Comparison of ENCODE assay signal across 8 cellular contexts in genomic region chr4:113760852-113761681, GRCh38. TPM values are rescaled to one million over a fixed set of nuclear protein-coding genes. Genes with fewer than 3 reads are reported as not detected.
DNase-seq lines count a peak whose midpoint lies in the region; ATAC-seq lines count a peak whose summit lies in the region.

No MANE protein-coding gene starts in this region.

- CTCF ChIA-PET in T-cell (lab: Charles Lee): interaction anchor here (0.6 to 1.8 kb wide), 3 partner anchors 23 to 1236 kb away, joined by 3 to 8 read pairs (median 3); no protein-coding TSS in a partner anchor

- H3K36me3 Mint-ChIP-seq in T-cell: peaks cover 5% of the 10 kb centered on the region

- POLR2A ChIA-PET in T-cell (lab: Charles Lee): interaction anchor here (0.6 to 1.1 kb wide), 3 partner anchors 10 to 185 kb away, joined by 3 to 6 read pairs (median 4); no protein-coding TSS in a partner anchor

- H3K9me3 Mint-ChIP-seq in T-cell: no peaks in the 10 kb centered on the region

- H3K27ac Mint-ChIP-seq in T-cell: peak overlapping the region; percentile 93 to 99

- DNase-seq in Daoy (ENCODE audit: low read depth): peak; percentile 21
- DNase-seq in HuH-7 (ENCODE audit: low spot score): peak; percentile 46
- peak in 16 of 34 experiments; percentile 5 to 44 (median 22) for DNase-seq in T-cell
- peak; percentile 79 for DNase-seq in astrocyte of the hippocampus (ENCODE audit: low read depth, low spot score)
- peak; percentile 52 to 71 for DNase-seq in hippocampal formation (lab: John Stamatoyannopoulos, UW)
- peak; percentile 89 for DNase-seq in retina
- no peak for DNase-seq in NCI-H1694 treated with DMSO at 0.1 percent for 48 hours (lab: John Stamatoyannopoulos, UW)

- H3K4me3 Mint-ChIP-seq in T-cell: peak overlapping the region; percentile 88 to 98 (median 93)

- H3K27me3 Mint-ChIP-seq in T-cell: no peaks in the 10 kb centered on the region

- ATAC-seq in GM21381 (IDR thresholded peaks at IDR 0.05; ENCODE audit: unreplicated experiment) (peak; percentile 23), T-cell (replicated peaks in 1 of 4) (peak in 1 of 4 experiments; percentile 5)

- peaks cover 42 to 47% (median 46%) of the 10 kb centered on the region in 3 donors for H3K4me1 Mint-ChIP-seq in T-cell

RNA-seq across cellular contexts. Expression of gene CAMK2D, which starts 0.5 kb away (rescaled TPM):
- total RNA-seq in Daoy (2014; rRNA removed; shearing (Covaris generic)): 7.9 and 9.3 TPM in 2 replicates
- total RNA-seq in T-cell: 10 to 100 TPM; 30.9 to 36.2 (median 35.4) TPM
